In the genomic region with DNA sequence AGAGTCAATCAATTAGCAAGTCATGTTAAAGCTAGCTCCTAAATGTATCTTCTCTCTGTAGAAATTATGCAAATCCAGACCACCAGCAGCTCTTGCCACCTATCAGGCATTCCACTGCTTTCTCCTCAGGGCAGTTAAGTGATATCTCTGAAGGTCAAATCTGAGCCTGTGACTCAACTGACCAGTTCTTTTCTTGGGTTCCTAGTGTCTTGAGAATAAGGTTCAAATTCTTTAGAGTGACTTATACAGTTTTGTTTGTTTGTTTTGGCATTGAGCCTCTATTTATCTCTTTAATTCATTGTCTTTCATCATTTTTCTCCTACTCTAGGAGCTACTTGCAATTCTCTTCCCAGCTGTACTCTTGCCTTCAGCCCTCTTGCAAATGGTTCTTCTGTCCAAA, we compare ENCODE assay signal across 21 cellular contexts. TPM values are rescaled to one million over a fixed set of nuclear protein-coding genes. Genes with fewer than 3 reads are reported as not detected.
DNase-seq lines count a peak whose midpoint lies in the region; ATAC-seq, FAIRE-seq and TF ChIP-seq lines count a peak whose summit lies in the region.
"Had no signal": no experiment of that assay in that cellular context is flagged by ENCODE, and none has a peak within 500 bp of the region (broad histone marks: within the 10 kb centered on the region; RNA-seq: fewer than 3 reads in every experiment).

No MANE protein-coding gene starts in this region.

- H3K4me3 ChIP-seq in PC-3 (ENCODE audit: low read length) (no peak overlapping the region), endothelial cell of umbilical vein (replicated peaks in 1 of 3; ENCODE audit: insufficient read depth in 1 of 3, low read depth in 1 of 3, low read length in 3 of 3) (no peak overlapping the region), trophoblast cell (ENCODE audit: low read depth, low read length) (no peak overlapping the region), esophagus squamous epithelium (no peak overlapping the region), Peyer's patch (no peak overlapping the region)
- H3K4me3 ChIP-seq: psoas muscle, upper lobe of left lung had no signal

- H3K9ac ChIP-seq in PC-3 (ENCODE audit: low read length): no peak overlapping the region
- H3K9ac ChIP-seq in endothelial cell of umbilical vein (replicated peaks; ENCODE audit: extremely low read depth, insufficient read depth, low read length): no peak overlapping the region
- no peak overlapping the region for H3K9ac ChIP-seq in trophoblast cell (ENCODE audit: low read length)

- no peak overlapping the region for H2BK5ac ChIP-seq in trophoblast cell (ENCODE audit: low read depth, low read length, poor library complexity)

- intact Hi-C loops in PC-3 (cut with micrococcal nuclease): no loop called here
- intact Hi-C loops in endothelial cell of umbilical vein (cut with micrococcal nuclease): no loop called here
- intact Hi-C loops in activated CD4-positive, alpha-beta T cell treated with anti-CD3 and anti-CD28 coated beads, Interleukin-2, amount 10 ng/mL, durations not matched to agents 24 days and 14 days (cut with micrococcal nuclease): no loop called here
- intact Hi-C loops in esophagus squamous epithelium (cut with DNase I): no loop called here

- no peak overlapping the region for H2AFZ ChIP-seq in PC-3 (ENCODE audit: low read length)
- no peak overlapping the region for H2AFZ ChIP-seq in endothelial cell of umbilical vein (ENCODE audit: low read depth, low read length)
- no peak overlapping the region for H2AFZ ChIP-seq in trophoblast cell (ENCODE audit: insufficient read depth, low read length, poor library complexity)

- no peak overlapping the region for H4K91ac ChIP-seq in trophoblast cell (ENCODE audit: low read depth, low read length)

- peaks cover 20% of the 10 kb centered on the region for H3K79me2 ChIP-seq in PC-3 (ENCODE audit: low read length)
- H3K79me2 ChIP-seq in endothelial cell of umbilical vein (ENCODE audit: control insufficient read depth, insufficient read depth, low read length): peaks cover 24% of the 10 kb centered on the region
- peaks cover 6% of the 10 kb centered on the region for H3K79me2 ChIP-seq in trophoblast cell (ENCODE audit: control insufficient read depth, insufficient read depth, low read length, poor library complexity)

- DNase-seq in Caki2 (ENCODE audit: low read depth) (peak; percentile 71), PC-3 (peak; percentile 57), endothelial cell of umbilical vein (ENCODE audit: low read depth, low spot score) (peak; percentile 78), trophoblast cell (peak; percentile 21 to 47), UCSD-AML1 (lab: John Stamatoyannopoulos, UW; ENCODE audit: unreplicated experiment) (no peak), esophagus squamous epithelium (lab: John Stamatoyannopoulos, UW) (no peak), Peyer's patch (no peak)
- DNase-seq in activated CD4-positive, alpha-beta T cell treated with anti-CD3 and anti-CD28 coated beads, Interleukin-2, amount 10 ng/mL, durations not matched to agents 24 days and 14 days: no peak
- DNase-seq: activated CD8-positive, alpha-beta memory T cell treated with anti-CD3 and anti-CD28 coated beads, Interleukin-2, amount 10 ng/mL, durations not matched to agents 7 days and 5 days; amygdala; MM.1S; NCI-H1694 treated with DMSO at 0.1 percent for 48 hours; NCI-H510A; psoas muscle; upper lobe of left lung had no signal

- H4K12ac ChIP-seq in trophoblast cell (ENCODE audit: low read depth, low read length): no peak overlapping the region

- no peak for ATAC-seq in PC-3
- ATAC-seq: activated CD8-positive, alpha-beta memory T cell treated with anti-CD3 and anti-CD28 coated beads, Interleukin-2, amount 10 ng/mL, durations not matched to agents 7 days and 5 days; natural killer cell treated with Interleukin-12 subunit alpha and Interleukin-12 subunit beta and Interleukin-15 and Interleukin-18, amount 100 ng/mL, for 72 hours; psoas muscle; stimulated activated memory B cell treated with anti-CD40 and anti-IgM and Interleukin-4, amounts not matched to agents 10 μg/mL and 1 μg/mL and 100 μg/mL, for 72 hours had no signal

- H3K27me3 ChIP-seq in PC-3 (ENCODE audit: low read length) (no peaks in the 10 kb centered on the region), endothelial cell of umbilical vein (ENCODE audit: control insufficient read depth in 2 of 2, insufficient read depth in 2 of 2, low read length in 2 of 2) (no peaks in the 10 kb centered on the region), trophoblast cell (ENCODE audit: insufficient read depth, low read length) (no peaks in the 10 kb centered on the region), esophagus squamous epithelium (no peaks in the 10 kb centered on the region), Peyer's patch (no peaks in the 10 kb centered on the region)
- H3K27me3 ChIP-seq: upper lobe of left lung had no signal

- no peak overlapping the region for H4K8ac ChIP-seq in trophoblast cell (ENCODE audit: low read depth, low read length)

- no peaks in the 10 kb centered on the region for H3K9me3 Mint-ChIP-seq in activated CD4-positive, alpha-beta T cell treated with anti-CD3 and anti-CD28 coated beads, Interleukin-2, amount 10 ng/mL, durations not matched to agents 24 days and 14 days
- H3K9me3 Mint-ChIP-seq: memory B cell; T-helper 2 cell treated with Interferon-gamma antibody and Interleukin-4, amounts not matched to agents 5 μg/mL and 100 μg/mL, for 36 hours had no signal

- no peaks in the 10 kb centered on the region for H3K9me2 ChIP-seq in PC-3 (replicated peaks; ENCODE audit: low read length)

- H3K18ac ChIP-seq in trophoblast cell (ENCODE audit: low read length): no peak overlapping the region

- TF ChIP-seq CTCF in PC-3 (conservative IDR thresholded peaks at IDR 0.05; ENCODE audit: low read depth, low read length) (no peak), endothelial cell of umbilical vein (IDR thresholded peaks at IDR 0.05; ENCODE audit: extremely low read depth in 1 of 2, insufficient read depth in 1 of 2, low read depth in 1 of 2, low read length in 2 of 2) (no peak), esophagus squamous epithelium (IDR thresholded peaks at IDR 0.05) (no peak), Peyer's patch (IDR thresholded peaks at IDR 0.05) (no peak)

- no peak overlapping the region for H3K4me3 Mint-ChIP-seq in activated CD4-positive, alpha-beta T cell treated with anti-CD3 and anti-CD28 coated beads, Interleukin-2, amount 10 ng/mL, durations not matched to agents 24 days and 14 days
- H3K4me3 Mint-ChIP-seq: activated CD8-positive, alpha-beta memory T cell treated with anti-CD3 and anti-CD28 coated beads, Interleukin-2, amount 10 ng/mL, durations not matched to agents 7 days and 5 days; memory B cell; natural killer cell treated with Interleukin-12 subunit alpha and Interleukin-12 subunit beta and Interleukin-15 and Interleukin-18, amount 100 ng/mL, for 72 hours; stimulated activated memory B cell treated with anti-CD40 and anti-IgM and Interleukin-4, amounts not matched to agents 10 μg/mL and 1 μg/mL and 100 μg/mL, for 72 hours; T-helper 2 cell treated with Interferon-gamma antibody and Interleukin-4, amounts not matched to agents 5 μg/mL and 100 μg/mL, for 36 hours had no signal

- no peak overlapping the region for H3K14ac ChIP-seq in trophoblast cell (ENCODE audit: low read length)

- H3K36me3 Mint-ChIP-seq in activated CD4-positive, alpha-beta T cell treated with anti-CD3 and anti-CD28 coated beads, Interleukin-2, amount 10 ng/mL, durations not matched to agents 24 days and 14 days (ENCODE audit: low read depth): no peaks in the 10 kb centered on the region
- H3K36me3 Mint-ChIP-seq: activated CD8-positive, alpha-beta memory T cell treated with anti-CD3 and anti-CD28 coated beads, Interleukin-2, amount 10 ng/mL, durations not matched to agents 7 days and 5 days; memory B cell; natural killer cell treated with Interleukin-12 subunit alpha and Interleukin-12 subunit beta and Interleukin-15 and Interleukin-18, amount 100 ng/mL, for 72 hours; stimulated activated memory B cell treated with anti-CD40 and anti-IgM and Interleukin-4, amounts not matched to agents 10 μg/mL and 1 μg/mL and 100 μg/mL, for 72 hours had no signal

- H4K20me1 ChIP-seq in PC-3 (ENCODE audit: low read length): no peaks in the 10 kb centered on the region
- H4K20me1 ChIP-seq in endothelial cell of umbilical vein (replicated peaks; ENCODE audit: control insufficient read depth, extremely low read depth, insufficient read depth, low read length): no peaks in the 10 kb centered on the region

- peak; percentile 80 for FAIRE-seq in endothelial cell of umbilical vein (lab: Jason Lieb, UNC)
- FAIRE-seq: colon, keratinocyte had no signal

- no peak overlapping the region for H2AK5ac ChIP-seq in trophoblast cell (ENCODE audit: low read length)

- no peak overlapping the region for H3K23ac ChIP-seq in trophoblast cell (ENCODE audit: low read length)

- POLR2A ChIA-PET in PC-3 (lab: Charles Lee; ENCODE audit: unreplicated experiment): no interaction called here
- POLR2A ChIA-PET in endothelial cell of umbilical vein (lab: Charles Lee): no interaction called here

- no peak overlapping the region for H3K4ac ChIP-seq in trophoblast cell (ENCODE audit: low read depth, low read length)

- BruUV-seq in PC-3 (replicated peaks; lab: Mats Ljungman, UMichigan): no TSS peak
- BruUV-seq in endothelial cell of umbilical vein (replicated peaks; lab: Mats Ljungman, UMichigan): no TSS peak

- H3K27ac ChIP-seq in PC-3 (ENCODE audit: low read length) (no peak overlapping the region), endothelial cell of umbilical vein (ENCODE audit: insufficient read depth, low read depth, low read length) (no peak overlapping the region), trophoblast cell (ENCODE audit: low read depth, low read length) (no peak overlapping the region), esophagus squamous epithelium (peak overlapping the region in 1 of 4 donors; percentile 52), Peyer's patch (no peak overlapping the region)
- H3K27ac ChIP-seq: psoas muscle, upper lobe of left lung had no signal

- in situ Hi-C loops in Caki2 (cut with HindIII; ENCODE audit: low pct_unique_long_range_greater_than_20kb, low sequenced_read_pairs): no loop called here

- no peak overlapping the region for H3K4me2 ChIP-seq in PC-3 (ENCODE audit: low read length)
- H3K4me2 ChIP-seq in endothelial cell of umbilical vein (ENCODE audit: insufficient read depth, low read length): peak overlapping the region; percentile 4
- no peak overlapping the region for H3K4me2 ChIP-seq in trophoblast cell (ENCODE audit: low read length)

- peaks cover 2% of the 10 kb centered on the region for H3K4me1 Mint-ChIP-seq in activated CD4-positive, alpha-beta T cell treated with anti-CD3 and anti-CD28 coated beads, Interleukin-2, amount 10 ng/mL, durations not matched to agents 24 days and 14 days
- H3K4me1 Mint-ChIP-seq: memory B cell; stimulated activated memory B cell treated with anti-CD40 and anti-IgM and Interleukin-4, amounts not matched to agents 10 μg/mL and 1 μg/mL and 100 μg/mL, for 72 hours had no signal

- no peak overlapping the region for H3K27ac Mint-ChIP-seq in activated CD4-positive, alpha-beta T cell treated with anti-CD3 and anti-CD28 coated beads, Interleukin-2, amount 10 ng/mL, durations not matched to agents 24 days and 14 days
- H3K27ac Mint-ChIP-seq: activated CD8-positive, alpha-beta memory T cell treated with anti-CD3 and anti-CD28 coated beads, Interleukin-2, amount 10 ng/mL, durations not matched to agents 7 days and 5 days; memory B cell; natural killer cell treated with Interleukin-12 subunit alpha and Interleukin-12 subunit beta and Interleukin-15 and Interleukin-18, amount 100 ng/mL, for 72 hours; stimulated activated memory B cell treated with anti-CD40 and anti-IgM and Interleukin-4, amounts not matched to agents 10 μg/mL and 1 μg/mL and 100 μg/mL, for 72 hours; T-helper 2 cell treated with Interferon-gamma antibody and Interleukin-4, amounts not matched to agents 5 μg/mL and 100 μg/mL, for 36 hours had no signal

- peaks cover 9% of the 10 kb centered on the region for H3K79me1 ChIP-seq in trophoblast cell (ENCODE audit: low read length)

- H2BK120ac ChIP-seq in trophoblast cell (ENCODE audit: insufficient read depth, low read length, poor library complexity): no peak overlapping the region

- H3K9me1 ChIP-seq in endothelial cell of umbilical vein (replicated peaks; ENCODE audit: control insufficient read depth, extremely low read depth, insufficient read depth, low read length): no peaks in the 10 kb centered on the region

- no peaks in the 10 kb centered on the region for H3F3A ChIP-seq in PC-3 (ENCODE audit: low read length, unreplicated experiment)

- H3K27me3 Mint-ChIP-seq in activated CD4-positive, alpha-beta T cell treated with anti-CD3 and anti-CD28 coated beads, Interleukin-2, amount 10 ng/mL, durations not matched to agents 24 days and 14 days: peaks cover 36% of the 10 kb centered on the region

- no peak overlapping the region for H2BK12ac ChIP-seq in trophoblast cell (ENCODE audit: low read length)

- dilution Hi-C loops in endothelial cell of umbilical vein (cut with MboI; ENCODE audit: extremely low pct_ligation_motif_present, low sequenced_read_pairs): no loop called here

- TF ChIP-seq POLR2A in endothelial cell of umbilical vein (IDR thresholded peaks at IDR 0.05; ENCODE audit: low read depth, low read length): no peak
- TF ChIP-seq POLR2A in esophagus squamous epithelium (IDR thresholded peaks at IDR 0.05): no peak
- no peak for TF ChIP-seq POLR2A in Peyer's patch (IDR thresholded peaks at IDR 0.05)

- peaks cover 16% of the 10 kb centered on the region for H3K4me1 ChIP-seq in PC-3 (ENCODE audit: insufficient read depth, low read length)
- H3K4me1 ChIP-seq in endothelial cell of umbilical vein (ENCODE audit: control insufficient read depth, extremely low read depth, insufficient read depth, low read length): peaks cover 43% of the 10 kb centered on the region
- H3K4me1 ChIP-seq in trophoblast cell (ENCODE audit: control insufficient read depth in 1 of 2, insufficient read depth in 2 of 2, low read length in 2 of 2): no peaks in the 10 kb centered on the region
- H3K4me1 ChIP-seq in esophagus squamous epithelium: peaks cover 0 to 41% (median 13%) of the 10 kb centered on the region in 3 donors
- peaks cover 0 to 5% (median 0%) of the 10 kb centered on the region in 4 donors for H3K4me1 ChIP-seq in Peyer's patch
- H3K4me1 ChIP-seq: psoas muscle had no signal

- CTCF ChIA-PET in PC-3 (lab: Charles Lee) (no interaction called here), endothelial cell of umbilical vein (lab: Charles Lee) (interaction anchor here (0.8 to 3.5 kb wide), 7 partner anchors 17 to 382 kb away, joined by 3 to 19 read pairs (median 3); no protein-coding TSS in a partner anchor)

- H3K36me3 ChIP-seq in PC-3 (ENCODE audit: low read depth, low read length): no peaks in the 10 kb centered on the region
- no peaks in the 10 kb centered on the region for H3K36me3 ChIP-seq in endothelial cell of umbilical vein (ENCODE audit: control insufficient read depth in 2 of 2, extremely low read depth in 1 of 2, insufficient read depth in 2 of 2, low read length in 2 of 2)
- H3K36me3 ChIP-seq in trophoblast cell (ENCODE audit: control insufficient read depth in 1 of 2, insufficient read depth in 2 of 2, low read length in 2 of 2): no peaks in the 10 kb centered on the region
- no peaks in the 10 kb centered on the region for H3K36me3 ChIP-seq in esophagus squamous epithelium
- no peaks in the 10 kb centered on the region for H3K36me3 ChIP-seq in Peyer's patch
- H3K36me3 ChIP-seq: upper lobe of left lung had no signal

- H3K9me3 ChIP-seq in PC-3 (ENCODE audit: low read length) (no peaks in the 10 kb centered on the region), endothelial cell of umbilical vein (replicated peaks; ENCODE audit: control insufficient read depth, insufficient read depth, low read length) (no peaks in the 10 kb centered on the region), trophoblast cell (ENCODE audit: insufficient read depth, low read depth, low read length) (no peaks in the 10 kb centered on the region), esophagus squamous epithelium (no peaks in the 10 kb centered on the region), Peyer's patch (no peaks in the 10 kb centered on the region)
- H3K9me3 ChIP-seq: psoas muscle, upper lobe of left lung had no signal

RNA-seq across cellular contexts. Expression of a gene that starts 2.5 kb away (rescaled TPM):
- 16.5 and 29.7 TPM in 2 replicates for total RNA-seq in Caki2 (2014; rRNA removed; shearing (Covaris generic); ENCODE audit: low replicate concordance)
- 8.6 and 10.8 TPM in 2 replicates for total RNA-seq in PC-3 (2014; rRNA removed)
- 42.9 and 55.5 TPM in 2 replicates for total RNA-seq in endothelial cell of umbilical vein
- 43.8 and 55.7 TPM in 2 replicates for polyA plus RNA-seq in endothelial cell of umbilical vein
- 29.9 and 35.4 TPM in 2 replicates for polyA plus RNA-seq in endothelial cell of umbilical vein (2011; cell fraction: cytosol; rRNA removed)
- polyA plus RNA-seq in endothelial cell of umbilical vein (2011; cell fraction: nucleus; rRNA removed): 243 and 268 TPM in 2 replicates
- 32.9 and 36.9 TPM in 2 replicates for polyA plus RNA-seq in endothelial cell of umbilical vein (2012)
- 151 and 163 TPM in 2 replicates for polyA minus RNA-seq in endothelial cell of umbilical vein
- 8.7 TPM for polyA minus RNA-seq in endothelial cell of umbilical vein (2011; cell fraction: cytosol; rRNA and poly(A)+ RNA removed)
- polyA minus RNA-seq in endothelial cell of umbilical vein (2011; cell fraction: nucleus; rRNA and poly(A)+ RNA removed): 531 and 703 TPM in 2 replicates
- 10.2 and 11.3 TPM in 2 replicates for polyA plus RNA-seq in trophoblast cell (2013)
- total RNA-seq in activated CD4-positive, alpha-beta T cell treated with anti-CD3 and anti-CD28 coated beads, Interleukin-2, amount 10 ng/mL, durations not matched to agents 24 days and 14 days: not detected in 2 replicates
- 100 to 1,000 TPM in 1 of 4 donors, 10 to 100 TPM in 3; 32.1 to 124 (median 42.4) TPM for total RNA-seq in esophagus squamous epithelium
- 100 to 1,000 TPM in 1 of 4 donors, 10 to 100 TPM in 3; 56.9 to 136 (median 69.8) TPM for total RNA-seq in Peyer's patch
- total RNA-seq: natural killer cell treated with Interleukin-12 subunit alpha and Interleukin-12 subunit beta and Interleukin-15 and Interleukin-18, amount 100 ng/mL, for 72 hours had no signal

Comparison
In these comparisons a context has a peak if more than half of its experiments do, and no peak if none do; other contexts are left out.
1. DNase-seq: peak in Caki2 (single experiment), PC-3 (single experiment), endothelial cell of umbilical vein (single experiment) and trophoblast cell (2 of 2); none in activated CD4-positive, alpha-beta T cell treated with anti-CD3 and anti-CD28 coated beads, Interleukin-2, amount 10 ng/mL, durations not matched to agents 24 days and 14 days (single experiment), UCSD-AML1 (single experiment), esophagus squamous epithelium (single experiment) and Peyer's patch (0 of 3).